Comparison of ENCODE assay signal across 10 cellular contexts in genomic region chr2:177352441-177353070, GRCh38. TPM values are rescaled to one million over a fixed set of nuclear protein-coding genes. Genes with fewer than 3 reads are reported as not detected.
DNase-seq lines count a peak whose midpoint lies in the region; ATAC-seq, FAIRE-seq and TF ChIP-seq lines count a peak whose summit lies in the region.
"Had no signal": no experiment of that assay in that cellular context is flagged by ENCODE, and none has a peak within 500 bp of the region (broad histone marks: within the 10 kb centered on the region; RNA-seq: fewer than 3 reads in every experiment).

No MANE protein-coding gene starts in this region.

- ATAC-seq in HG03342 (IDR thresholded peaks at IDR 0.05; ENCODE audit: unreplicated experiment), result no peak

- H2AFZ ChIP-seq in OCI-LY3 (ENCODE audit: low read depth, low read length), result peak overlapping the region; percentile 6; the same call in 1 of the 2 replicates
- no peak overlapping the region for H2AFZ ChIP-seq in endothelial cell of umbilical vein (ENCODE audit: low read depth, low read length)

- dilution Hi-C loops in endothelial cell of umbilical vein (cut with MboI; ENCODE audit: extremely low pct_ligation_motif_present, low sequenced_read_pairs), result no loop called here

- FAIRE-seq in endothelial cell of umbilical vein (lab: Jason Lieb, UNC) (peak; percentile 62), kidney (lab: Jason Lieb, UNC) (no peak)
- FAIRE-seq: islet of Langerhans had no signal

- no peak overlapping the region for H3K9ac ChIP-seq in OCI-LY3 (ENCODE audit: low read length)
- no peak overlapping the region for H3K9ac ChIP-seq in endothelial cell of umbilical vein (replicated peaks; ENCODE audit: extremely low read depth, insufficient read depth, low read length)
- H3K9ac ChIP-seq in kidney (ENCODE audit: low read length in 2 of 2), result no peak overlapping the region

- no peak for TF ChIP-seq CTCF in OCI-LY3 (IDR thresholded peaks at IDR 0.05; ENCODE audit: low read depth, low read length)
- TF ChIP-seq CTCF in endothelial cell of umbilical vein (IDR thresholded peaks at IDR 0.05; ENCODE audit: extremely low read depth in 1 of 2, insufficient read depth in 1 of 2, low read depth in 1 of 2, low read length in 2 of 2), result no peak
- no peak for TF ChIP-seq CTCF in kidney (IDR thresholded peaks at IDR 0.05; ENCODE audit: borderline replicate concordance, extremely low read depth, insufficient read depth)

- no peaks in the 10 kb centered on the region for H3K79me2 ChIP-seq in OCI-LY3 (ENCODE audit: low read length)
- H3K79me2 ChIP-seq in endothelial cell of umbilical vein (ENCODE audit: control insufficient read depth, insufficient read depth, low read length), result no peaks in the 10 kb centered on the region

- H3K4me3 ChIP-seq in OCI-LY3 (ENCODE audit: low read length) (no peak overlapping the region), endothelial cell of umbilical vein (replicated peaks in 1 of 3; ENCODE audit: insufficient read depth in 1 of 3, low read depth in 1 of 3, low read length in 3 of 3) (no peak overlapping the region), muscle layer of duodenum (ENCODE audit: low read depth in 1 of 2, low read length in 2 of 2) (no peak overlapping the region), kidney (ENCODE audit: low read length in 2 of 2) (no peak overlapping the region)

- no TSS peak for BruUV-seq in endothelial cell of umbilical vein (replicated peaks; lab: Mats Ljungman, UMichigan)

- no peaks in the 10 kb centered on the region for H3K36me3 ChIP-seq in OCI-LY3 (replicated peaks; ENCODE audit: low read depth, low read length)
- H3K36me3 ChIP-seq in endothelial cell of umbilical vein (ENCODE audit: control insufficient read depth in 2 of 2, extremely low read depth in 1 of 2, insufficient read depth in 2 of 2, low read length in 2 of 2), result no peaks in the 10 kb centered on the region
- no peaks in the 10 kb centered on the region for H3K36me3 ChIP-seq in muscle layer of duodenum (ENCODE audit: control insufficient read depth in 1 of 2, insufficient read depth in 2 of 2, low read length in 2 of 2)
- H3K36me3 ChIP-seq in kidney (ENCODE audit: control insufficient read depth in 1 of 2, insufficient read depth in 2 of 2, low read length in 2 of 2), result no peaks in the 10 kb centered on the region

- peak; percentile 40 for DNase-seq in Ammon's horn (ENCODE audit: low spot score)
- DNase-seq in endothelial cell of umbilical vein (ENCODE audit: low read depth, low spot score), result peak; percentile 63
- no peak for DNase-seq in kidney
- DNase-seq in activated CD4-positive, alpha-beta T cell treated with anti-CD3 and anti-CD28 coated beads, Interleukin-2, amount 50 U/mL, for 48 hours, result no peak
- no peak for DNase-seq in erythroblast (lab: John Stamatoyannopoulos, UW)
- DNase-seq: amniotic stem cell had no signal

- TF ChIP-seq POLR2A in endothelial cell of umbilical vein (IDR thresholded peaks at IDR 0.05; ENCODE audit: low read depth, low read length) (no peak), erythroblast (IDR thresholded peaks at IDR 0.05; ENCODE audit: low read length) (no peak)

- H3K4me2 ChIP-seq in OCI-LY3 (ENCODE audit: low read length), result no peak overlapping the region
- no peak overlapping the region for H3K4me2 ChIP-seq in endothelial cell of umbilical vein (ENCODE audit: insufficient read depth, low read length)

- POLR2A ChIA-PET in endothelial cell of umbilical vein (lab: Charles Lee), result no interaction called here

- H3K27ac ChIP-seq in OCI-LY3 (ENCODE audit: low read length) (no peak overlapping the region), endothelial cell of umbilical vein (ENCODE audit: insufficient read depth, low read depth, low read length) (no peak overlapping the region), muscle layer of duodenum (ENCODE audit: low read length) (peak overlapping the region; percentile 63), kidney (ENCODE audit: low read depth in 2 of 2, low read length in 2 of 2) (no peak overlapping the region)

- H3K9me1 ChIP-seq in endothelial cell of umbilical vein (replicated peaks; ENCODE audit: control insufficient read depth, extremely low read depth, insufficient read depth, low read length), result no peaks in the 10 kb centered on the region

- H3K4me1 ChIP-seq in OCI-LY3 (ENCODE audit: low read length) (no peaks in the 10 kb centered on the region), endothelial cell of umbilical vein (ENCODE audit: control insufficient read depth, extremely low read depth, insufficient read depth, low read length) (peaks cover 6% of the 10 kb centered on the region), muscle layer of duodenum (ENCODE audit: control insufficient read depth in 1 of 2, insufficient read depth in 2 of 2, low read length in 2 of 2) (peaks cover 10 to 18% of the 10 kb centered on the region in 2 donors), kidney (ENCODE audit: control insufficient read depth in 1 of 2, insufficient read depth in 1 of 2, low read depth in 1 of 2, low read length in 2 of 2) (peaks cover 3 to 6% of the 10 kb centered on the region in 2 donors)

- CTCF ChIA-PET in endothelial cell of umbilical vein (lab: Charles Lee), result interaction anchor here (0.9 to 2.3 kb wide), 4 partner anchors 16 to 64 kb away, joined by 3 to 7 read pairs (median 3); no protein-coding TSS in a partner anchor

- intact Hi-C loops in endothelial cell of umbilical vein (cut with micrococcal nuclease) (no loop called here), kidney (cut with DNase I) (no loop called here)

- H3K9me3 ChIP-seq in OCI-LY3 (ENCODE audit: insufficient read depth, low read length) (no peaks in the 10 kb centered on the region), endothelial cell of umbilical vein (replicated peaks; ENCODE audit: control insufficient read depth, insufficient read depth, low read length) (no peaks in the 10 kb centered on the region), muscle layer of duodenum (ENCODE audit: control insufficient read depth in 1 of 2, low read length in 2 of 2) (no peaks in the 10 kb centered on the region), kidney (ENCODE audit: control insufficient read depth in 1 of 2, low read length in 2 of 2) (no peaks in the 10 kb centered on the region)

- H4K20me1 ChIP-seq in OCI-LY3 (ENCODE audit: insufficient read depth, low read length), result no peaks in the 10 kb centered on the region
- H4K20me1 ChIP-seq in endothelial cell of umbilical vein (replicated peaks; ENCODE audit: control insufficient read depth, extremely low read depth, insufficient read depth, low read length), result no peaks in the 10 kb centered on the region

- H3K27me3 ChIP-seq in OCI-LY3 (ENCODE audit: low read depth, low read length), result no peaks in the 10 kb centered on the region
- H3K27me3 ChIP-seq in endothelial cell of umbilical vein (ENCODE audit: control insufficient read depth in 2 of 2, insufficient read depth in 2 of 2, low read length in 2 of 2), result no peaks in the 10 kb centered on the region
- H3K27me3 ChIP-seq in muscle layer of duodenum (ENCODE audit: low read depth, low read length), result no peaks in the 10 kb centered on the region

TF ChIP-seq in endothelial cell of umbilical vein, 7 proteins besides CTCF, POLR2A, EP300 and RAD21:
- TF ChIP-seq MAX (IDR thresholded peaks at IDR 0.05; ENCODE audit: insufficient read depth, insufficient read length) (no peak), EZH2 (IDR thresholded peaks at IDR 0.05; ENCODE audit: borderline replicate concordance, low read depth, low read length, severe bottlenecking) (no peak), GATA2 (IDR thresholded peaks at IDR 0.05; ENCODE audit: insufficient read depth, insufficient read length, low read depth, low read length) (no peak), JUN (IDR thresholded peaks at IDR 0.05; ENCODE audit: borderline replicate concordance, insufficient read depth, insufficient read length, low read depth) (no peak), FOS (IDR thresholded peaks at IDR 0.05; ENCODE audit: borderline replicate concordance, insufficient read depth, low read length) (no peak), POLR2AphosphoS5 (IDR thresholded peaks at IDR 0.05; ENCODE audit: insufficient read depth, low read depth, low read length) (no peak), MYC (IDR thresholded peaks at IDR 0.05; ENCODE audit: low read depth, low read length) (no peak)

RNA-seq across cellular contexts. Expression of gene AGPS, which starts 40.0 kb away (rescaled TPM):
- total RNA-seq in endothelial cell of umbilical vein (88.8 and 96.5 TPM in 2 replicates), kidney (45.7 TPM)
- polyA plus RNA-seq in endothelial cell of umbilical vein (7.5 and 10.1 TPM in 2 replicates), kidney (ENCODE audit: insufficient read depth, low read depth, low replicate concordance) (7.9 TPM)
- 16.6 and 17.8 TPM in 2 replicates for polyA plus RNA-seq in endothelial cell of umbilical vein (2011; cell fraction: cytosol; rRNA removed)
- polyA plus RNA-seq in endothelial cell of umbilical vein (2011; cell fraction: nucleus; rRNA removed), result 16.1 and 29.2 TPM in 2 replicates
- 47.9 and 71.7 TPM in 2 replicates for polyA plus RNA-seq in endothelial cell of umbilical vein (2012)
- 28.9 and 33.3 TPM in 2 replicates for polyA minus RNA-seq in endothelial cell of umbilical vein
- polyA minus RNA-seq in endothelial cell of umbilical vein (2011; cell fraction: cytosol; rRNA and poly(A)+ RNA removed), result 32.8 TPM
- 60.9 and 96.6 TPM in 2 replicates for polyA minus RNA-seq in endothelial cell of umbilical vein (2011; cell fraction: nucleus; rRNA and poly(A)+ RNA removed)

Comparison
In these comparisons a context has a peak if more than half of its experiments do, and no peak if none do; other contexts are left out.
1. DNase-seq: peak in Ammon's horn (single experiment) and endothelial cell of umbilical vein (single experiment); none in kidney (single experiment), activated CD4-positive, alpha-beta T cell treated with anti-CD3 and anti-CD28 coated beads, Interleukin-2, amount 50 U/mL, for 48 hours (0 of 2) and erythroblast (0 of 2).